In the genomic region with DNA sequence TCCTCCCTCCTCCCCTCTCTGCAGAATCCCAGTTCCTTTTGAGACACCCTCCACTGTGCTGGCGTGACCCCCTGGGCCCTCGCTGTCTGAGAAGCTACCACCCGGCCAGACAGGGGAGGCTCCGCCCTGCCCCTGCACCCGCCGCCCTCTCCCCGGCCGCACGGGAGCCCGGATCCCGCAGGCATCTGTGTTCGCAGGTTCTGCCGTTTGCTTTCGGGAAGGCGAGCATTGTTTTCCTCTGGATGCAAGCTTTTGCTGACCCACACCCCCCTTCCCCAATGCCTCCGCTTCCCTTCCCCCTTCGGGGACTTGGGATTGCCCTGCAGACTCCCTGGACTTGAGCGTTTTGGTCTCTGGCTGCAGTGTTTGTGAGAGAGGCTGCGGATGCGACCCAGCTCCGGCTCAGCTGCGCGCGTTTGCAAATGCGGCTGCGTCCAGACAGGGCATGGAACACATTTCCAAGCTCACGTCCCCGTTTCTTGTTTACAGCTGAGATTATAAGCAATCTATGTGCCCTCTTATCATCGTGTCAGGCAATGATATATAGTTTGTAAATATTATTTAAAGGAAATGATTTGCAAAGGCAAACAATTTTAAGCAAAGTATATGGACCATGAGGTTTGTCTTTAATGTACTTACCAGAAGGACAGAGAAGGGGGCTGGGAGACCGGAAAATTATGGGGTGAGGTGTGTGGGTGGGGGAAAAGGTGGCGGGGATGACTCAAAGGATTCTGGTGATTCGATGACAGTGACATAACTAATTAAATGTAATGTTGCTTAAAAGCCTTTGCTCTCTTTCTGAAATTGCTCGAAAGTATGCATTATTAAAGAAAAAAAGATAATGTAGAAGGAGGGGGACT, we compare ENCODE assay signal across 8 cellular contexts.
DNase-seq lines count a peak whose midpoint lies in the region; ATAC-seq and TF ChIP-seq lines count a peak whose summit lies in the region.

No MANE protein-coding gene starts in this region.

- no peaks in the 10 kb centered on the region for H3K4me1 ChIP-seq in uterus

- peak in 1 of 2 donors; percentile 40 for TF ChIP-seq POLR2A in uterus (IDR thresholded peaks at IDR 0.05)

- ATAC-seq in HG02759 (IDR thresholded peaks at IDR 0.05; ENCODE audit: unreplicated experiment) (peak; percentile 70), HG03469 (IDR thresholded peaks at IDR 0.05; ENCODE audit: unreplicated experiment) (no peak)

- intact Hi-C loops in cardiac septum (cut with DNase I) = loop anchor here (5.0 kb wide), 1 partner anchor 766 kb away; a partner anchor contains a TSS
- intact Hi-C loops in uterus (cut with DNase I; ENCODE audit: low total_unique reads) = no loop called here

- no peaks in the 10 kb centered on the region for H3K36me3 Mint-ChIP-seq in osteocyte (ENCODE audit: unreplicated experiment)

- DNase-seq in DMS 273 (lab: John Stamatoyannopoulos, UW; ENCODE audit: unreplicated experiment) = peak; percentile 91
- DNase-seq in NCI-H524 (lab: John Stamatoyannopoulos, UW) = peak; percentile 80 to 81
- peak; percentile 7 for DNase-seq in activated naive CD8-positive, alpha-beta T cell treated with anti-CD3 and anti-CD28 coated beads, Interleukin-2, amount 50 U/mL, for 16 hours (ENCODE audit: low read depth, low spot score)
- DNase-seq in cardiac septum (ENCODE audit: low spot score) = peak; percentile 83
- peak; percentile 86 for DNase-seq in osteocyte (ENCODE audit: extremely low spot score, unreplicated experiment)
- DNase-seq in uterus = peak; percentile 57 to 60

- H3K27ac Mint-ChIP-seq in osteocyte (ENCODE audit: unreplicated experiment) = peak overlapping the region; percentile 83

- no peaks in the 10 kb centered on the region for H3K9me3 ChIP-seq in uterus

- peaks cover 5% of the 10 kb centered on the region for H3K9me3 Mint-ChIP-seq in osteocyte (ENCODE audit: unreplicated experiment)

- no peaks in the 10 kb centered on the region for H3K27me3 Mint-ChIP-seq in osteocyte (ENCODE audit: unreplicated experiment)

- H3K4me3 Mint-ChIP-seq in osteocyte (ENCODE audit: unreplicated experiment) = peak overlapping the region; percentile 83

- TF ChIP-seq CTCF in osteocyte (IDR thresholded peaks at IDR 0.05) = no peak
- peak in 1 of 4 experiments; percentile 9 for TF ChIP-seq CTCF in uterus (IDR thresholded peaks at IDR 0.05)

- no peaks in the 10 kb centered on the region for H3K36me3 ChIP-seq in uterus

- H3K27me3 ChIP-seq in uterus = no peaks in the 10 kb centered on the region

- H3K4me3 ChIP-seq in uterus = peak overlapping the region; percentile 49 to 54

- peak overlapping the region; percentile 61 to 75 for H3K27ac ChIP-seq in uterus

- peaks cover 25% of the 10 kb centered on the region for H3K4me1 Mint-ChIP-seq in osteocyte (ENCODE audit: unreplicated experiment)

Comparison
In these comparisons a context has a peak if more than half of its experiments do, and no peak if none do; other contexts are left out.
1. DNase-seq: peak in every context shown above with its lines; median percentile 91 in DMS 273; 86 in osteocyte; 83 in cardiac septum; 80 in NCI-H524; 58 in uterus; 7 in activated naive CD8-positive, alpha-beta T cell treated with anti-CD3 and anti-CD28 coated beads, Interleukin-2, amount 50 U/mL, for 16 hours.